11 cellular contexts compared by ENCODE assay signal in the genomic region with DNA sequence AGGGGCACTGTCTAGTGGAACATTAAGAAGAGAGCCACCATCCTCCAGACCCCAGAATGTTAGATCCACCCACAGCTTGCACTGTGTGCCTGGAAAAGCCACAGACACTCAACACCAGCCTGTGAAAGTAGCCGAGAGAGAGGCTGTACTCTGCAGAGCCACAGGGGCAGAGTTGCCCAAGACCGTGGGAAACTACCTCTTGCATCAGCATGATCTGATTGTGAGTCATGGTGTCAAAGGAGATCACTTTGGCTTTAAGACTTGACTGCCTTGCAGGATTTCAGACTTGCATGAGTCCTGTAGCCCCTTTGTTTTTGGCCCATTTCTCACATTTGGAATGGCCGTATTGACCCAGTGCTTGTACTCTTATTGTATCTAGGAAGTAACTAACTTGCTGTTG.
DNase-seq lines count a peak whose midpoint lies in the region; ATAC-seq and TF ChIP-seq lines count a peak whose summit lies in the region.
"Had no signal": no experiment of that assay in that cellular context is flagged by ENCODE, and none has a peak within 500 bp of the region (broad histone marks: within the 10 kb centered on the region; RNA-seq: fewer than 3 reads in every experiment).

No MANE protein-coding gene starts in this region.

- TF ChIP-seq CTCF in endothelial cell (IDR thresholded peaks at IDR 0.05; ENCODE audit: unreplicated experiment) = no peak

- H3K4me3 Mint-ChIP-seq in endothelial cell (ENCODE audit: unreplicated experiment) = no peak overlapping the region
- H3K4me3 Mint-ChIP-seq: type B pancreatic cell had no signal

- peaks cover 6% of the 10 kb centered on the region for H3K27me3 Mint-ChIP-seq in endothelial cell (ENCODE audit: unreplicated experiment)
- H3K27me3 Mint-ChIP-seq: type B pancreatic cell had no signal

- H3K4me1 Mint-ChIP-seq in endothelial cell (ENCODE audit: unreplicated experiment) = peaks cover 12% of the 10 kb centered on the region

- H3K27ac Mint-ChIP-seq in endothelial cell (ENCODE audit: unreplicated experiment) = no peak overlapping the region
- H3K27ac Mint-ChIP-seq: type B pancreatic cell had no signal

- no peak for ATAC-seq in SK-N-SH treated with all-trans-retinoic acid at 6 μM for 48 hours
- ATAC-seq: A549 had no signal

- H3K4me3 ChIP-seq in skeletal muscle cell (ENCODE audit: low read depth, low read length) = no peak overlapping the region
- H3K4me3 ChIP-seq: A549 had no signal

- DNase-seq in SIG-M5 treated with dmso at 0.1 percent for 504 hours (lab: John Stamatoyannopoulos, UW; ENCODE audit: unreplicated experiment) = peak; percentile 3
- DNase-seq in SIG-M5 (lab: John Stamatoyannopoulos, UW) = no peak
- DNase-seq in MV-4-11 (lab: John Stamatoyannopoulos, UW) = peak; percentile 89
- DNase-seq in dedifferentiated amniotic fluid mesenchymal stem cell (ENCODE audit: extremely low spot score) = peak; percentile 61
- DNase-seq in skeletal muscle cell (ENCODE audit: low read depth) = peak; percentile 75
- no peak for DNase-seq in endothelial cell (ENCODE audit: low spot score)
- DNase-seq in stimulated activated naive CD4-positive, alpha-beta T cell treated with Interleukin-2 at 50 U/mL for 16 hours (lab: John Stamatoyannopoulos, UW) = no peak
- DNase-seq: NCI-H82 had no signal

- peaks cover 5% of the 10 kb centered on the region for H3K9me3 Mint-ChIP-seq in endothelial cell (ENCODE audit: unreplicated experiment)

- peaks cover 49% of the 10 kb centered on the region for H3K36me3 Mint-ChIP-seq in endothelial cell (ENCODE audit: low read depth, unreplicated experiment)
- H3K36me3 Mint-ChIP-seq: type B pancreatic cell had no signal

TF ChIP-seq in SK-N-SH treated with all-trans-retinoic acid at 6 μM for 48 hours, 23 proteins besides CTCF, POLR2A, EP300 and RAD21:
- TF ChIP-seq CSDC2 (CRISPR knock-in tag; IDR thresholded peaks at IDR 0.05) (no peak), TCF4 (CRISPR knock-in tag; IDR thresholded peaks at IDR 0.05; ENCODE audit: borderline replicate concordance) (no peak), ZNF565 (CRISPR knock-in tag; conservative IDR thresholded peaks at IDR 0.05; ENCODE audit: low read depth) (no peak), GLIS3 (CRISPR knock-in tag; IDR thresholded peaks at IDR 0.05) (no peak), ZC3H10 (CRISPR knock-in tag; IDR thresholded peaks at IDR 0.05) (no peak), OSR1 (CRISPR knock-in tag; IDR thresholded peaks at IDR 0.05) (no peak), ZFP3 (CRISPR knock-in tag; IDR thresholded peaks at IDR 0.05) (no peak)
- TF ChIP-seq, protein P1, sequence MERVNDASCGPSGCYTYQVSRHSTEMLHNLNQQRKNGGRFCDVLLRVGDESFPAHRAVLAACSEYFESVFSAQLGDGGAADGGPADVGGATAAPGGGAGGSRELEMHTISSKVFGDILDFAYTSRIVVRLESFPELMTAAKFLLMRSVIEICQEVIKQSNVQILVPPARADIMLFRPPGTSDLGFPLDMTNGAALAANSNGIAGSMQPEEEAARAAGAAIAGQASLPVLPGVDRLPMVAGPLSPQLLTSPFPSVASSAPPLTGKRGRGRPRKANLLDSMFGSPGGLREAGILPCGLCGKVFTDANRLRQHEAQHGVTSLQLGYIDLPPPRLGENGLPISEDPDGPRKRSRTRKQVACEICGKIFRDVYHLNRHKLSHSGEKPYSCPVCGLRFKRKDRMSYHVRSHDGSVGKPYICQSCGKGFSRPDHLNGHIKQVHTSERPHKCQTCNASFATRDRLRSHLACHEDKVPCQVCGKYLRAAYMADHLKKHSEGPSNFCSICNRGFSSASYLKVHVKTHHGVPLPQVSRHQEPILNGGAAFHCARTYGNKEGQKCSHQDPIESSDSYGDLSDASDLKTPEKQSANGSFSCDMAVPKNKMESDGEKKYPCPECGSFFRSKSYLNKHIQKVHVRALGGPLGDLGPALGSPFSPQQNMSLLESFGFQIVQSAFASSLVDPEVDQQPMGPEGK (CRISPR knock-in tag; IDR thresholded peaks at IDR 0.05; ENCODE audit: borderline replicate concordance) = no peak
- TF ChIP-seq, protein P2, sequence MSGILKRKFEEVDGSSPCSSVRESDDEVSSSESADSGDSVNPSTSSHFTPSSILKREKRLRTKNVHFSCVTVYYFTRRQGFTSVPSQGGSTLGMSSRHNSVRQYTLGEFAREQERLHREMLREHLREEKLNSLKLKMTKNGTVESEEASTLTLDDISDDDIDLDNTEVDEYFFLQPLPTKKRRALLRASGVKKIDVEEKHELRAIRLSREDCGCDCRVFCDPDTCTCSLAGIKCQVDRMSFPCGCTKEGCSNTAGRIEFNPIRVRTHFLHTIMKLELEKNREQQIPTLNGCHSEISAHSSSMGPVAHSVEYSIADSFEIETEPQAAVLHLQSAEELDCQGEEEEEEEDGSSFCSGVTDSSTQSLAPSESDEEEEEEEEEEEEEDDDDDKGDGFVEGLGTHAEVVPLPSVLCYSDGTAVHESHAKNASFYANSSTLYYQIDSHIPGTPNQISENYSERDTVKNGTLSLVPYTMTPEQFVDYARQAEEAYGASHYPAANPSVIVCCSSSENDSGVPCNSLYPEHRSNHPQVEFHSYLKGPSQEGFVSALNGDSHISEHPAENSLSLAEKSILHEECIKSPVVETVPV (CRISPR knock-in tag; IDR thresholded peaks at IDR 0.05) = no peak

Comparison
In these comparisons a context has a peak if more than half of its experiments do, and no peak if none do; other contexts are left out.
1. DNase-seq: peak in SIG-M5 treated with dmso at 0.1 percent for 504 hours (single experiment), MV-4-11 (single experiment), dedifferentiated amniotic fluid mesenchymal stem cell (single experiment) and skeletal muscle cell (single experiment); none in SIG-M5 (single experiment), endothelial cell (single experiment) and stimulated activated naive CD4-positive, alpha-beta T cell treated with Interleukin-2 at 50 U/mL for 16 hours (single experiment).